Comparison of ENCODE assay signal across 1 cellular context in the genomic region with DNA sequence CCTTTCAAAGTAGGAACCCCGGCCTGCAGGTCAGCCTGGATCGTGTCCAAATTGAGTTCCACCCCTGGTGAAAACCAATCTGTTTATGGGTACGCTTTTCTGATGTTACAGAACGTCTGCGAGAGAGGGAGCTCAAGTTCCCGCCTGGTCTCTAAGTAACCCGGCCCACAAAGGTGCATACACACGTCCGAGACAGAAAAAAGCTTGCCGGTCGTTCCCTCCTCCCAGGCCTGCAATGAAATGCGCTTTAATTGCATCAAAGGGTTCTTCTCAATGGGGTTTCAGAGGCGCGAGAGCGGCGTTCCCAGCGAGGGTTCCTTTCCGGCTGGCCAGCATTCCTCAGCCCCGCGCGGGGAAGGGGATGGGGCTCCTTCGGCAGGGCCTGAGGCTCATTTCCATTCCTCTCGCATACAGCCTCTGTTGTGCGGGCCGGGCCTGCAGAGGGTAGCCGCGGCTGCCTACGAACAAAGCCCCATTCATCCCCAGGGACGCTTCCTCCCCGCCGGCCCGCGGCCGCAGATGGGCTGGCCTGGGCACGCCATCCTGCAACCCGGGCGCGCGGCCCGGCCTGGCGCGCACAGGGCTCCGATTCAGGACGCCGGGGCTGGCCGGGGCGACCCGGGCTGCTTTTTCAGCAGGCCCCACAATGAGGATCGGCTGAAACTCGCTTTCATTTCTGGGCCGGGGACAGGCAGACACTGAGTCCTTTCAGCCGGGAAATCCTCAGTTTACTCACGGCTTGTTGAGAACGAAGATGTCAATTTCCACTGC.
TF ChIP-seq lines count a peak whose summit lies in the region.

No MANE protein-coding gene starts in this region.

TF ChIP-seq in GM12878, 131 proteins besides CTCF, POLR2A, EP300 and RAD21 (continued from another document and continues in another):
- TF ChIP-seq ZBTB40 (IDR thresholded peaks at IDR 0.05; ENCODE audit: borderline replicate concordance) (no peak), SPI1 (IDR thresholded peaks at IDR 0.05; ENCODE audit: borderline replicate concordance, insufficient read depth, low read depth, low read length) (peak; percentile 24; the same call in 1 of the 2 replicates), NR2C1 (IDR thresholded peaks at IDR 0.05) (no peak), ZBED1 (IDR thresholded peaks at IDR 0.05; ENCODE audit: borderline replicate concordance) (no peak), TCF7 (IDR thresholded peaks at IDR 0.05; ENCODE audit: borderline replicate concordance) (no peak), MTA2 (IDR thresholded peaks at IDR 0.05; ENCODE audit: low read depth) (no peak), MTA3 (IDR thresholded peaks at IDR 0.05; ENCODE audit: borderline replicate concordance, low read length) (no peak), BCL11A (IDR thresholded peaks at IDR 0.05; ENCODE audit: low read depth, low read length) (no peak), IRF4 (IDR thresholded peaks at IDR 0.05; ENCODE audit: low read depth, low read length) (0 out of 2 replicates have a peak, but pooled peaks have one; percentile 6), STAT1 (conservative IDR thresholded peaks at IDR 0.05) (no peak), BACH1 (IDR thresholded peaks at IDR 0.05; ENCODE audit: borderline replicate concordance) (0 out of 2 replicates have a peak, but pooled peaks have one; percentile 44), CHD4 (IDR thresholded peaks at IDR 0.05) (no peak), TCF12 (IDR thresholded peaks at IDR 0.05; ENCODE audit: low read depth, low read length) (peak; percentile 38; the same call in 1 of the 2 replicates), TBL1XR1 (IDR thresholded peaks at IDR 0.05; ENCODE audit: low read depth, low read length) (no peak), YY1 (IDR thresholded peaks at IDR 0.05; ENCODE audit: low read depth, low read length) (no peak), CBFB (IDR thresholded peaks at IDR 0.05; ENCODE audit: low read depth) (0 out of 2 replicates have a peak, but pooled peaks have one; percentile 18), ZNF217 (IDR thresholded peaks at IDR 0.05) (no peak), CBX3 (IDR thresholded peaks at IDR 0.05; ENCODE audit: borderline replicate concordance, low read depth) (no peak), BRCA1 (IDR thresholded peaks at IDR 0.05; ENCODE audit: low read depth, low read length) (no peak), NFIC (IDR thresholded peaks at IDR 0.05; ENCODE audit: low read depth, low read length) (no peak), MYC (IDR thresholded peaks at IDR 0.05; ENCODE audit: insufficient read depth, insufficient read length, insufficient replicate concordance, low read length, severe bottlenecking) (no peak), PRDM15 (CRISPR knock-in tag; IDR thresholded peaks at IDR 0.05) (no peak), REST (IDR thresholded peaks at IDR 0.05; ENCODE audit: low read depth, low read length) (no peak), POLR2AphosphoS5 (IDR thresholded peaks at IDR 0.05; ENCODE audit: low read length) (no peak), MEF2B (IDR thresholded peaks at IDR 0.05; ENCODE audit: partially characterized antibody, poor library complexity, severe bottlenecking) (peak; percentile 84), PML (IDR thresholded peaks at IDR 0.05; ENCODE audit: low read length) (no peak), TAF1 (IDR thresholded peaks at IDR 0.05; ENCODE audit: borderline replicate concordance, low read depth, low read length) (no peak), MXI1 (IDR thresholded peaks at IDR 0.05; ENCODE audit: low read depth, low read length) (no peak), LARP7 (IDR thresholded peaks at IDR 0.05) (peak; percentile 63), DPF2 (IDR thresholded peaks at IDR 0.05) (peak; percentile 82), CEBPZ (IDR thresholded peaks at IDR 0.05; ENCODE audit: low read depth, low read length) (no peak), CEBPB (IDR thresholded peaks at IDR 0.05; ENCODE audit: borderline replicate concordance in 1 of 2, low read depth in 2 of 2, low read length in 2 of 2) (no peak), NRF1 (conservative IDR thresholded peaks at IDR 0.05; ENCODE audit: low read depth, low read length) (no peak)
- TF ChIP-seq, protein P1, sequence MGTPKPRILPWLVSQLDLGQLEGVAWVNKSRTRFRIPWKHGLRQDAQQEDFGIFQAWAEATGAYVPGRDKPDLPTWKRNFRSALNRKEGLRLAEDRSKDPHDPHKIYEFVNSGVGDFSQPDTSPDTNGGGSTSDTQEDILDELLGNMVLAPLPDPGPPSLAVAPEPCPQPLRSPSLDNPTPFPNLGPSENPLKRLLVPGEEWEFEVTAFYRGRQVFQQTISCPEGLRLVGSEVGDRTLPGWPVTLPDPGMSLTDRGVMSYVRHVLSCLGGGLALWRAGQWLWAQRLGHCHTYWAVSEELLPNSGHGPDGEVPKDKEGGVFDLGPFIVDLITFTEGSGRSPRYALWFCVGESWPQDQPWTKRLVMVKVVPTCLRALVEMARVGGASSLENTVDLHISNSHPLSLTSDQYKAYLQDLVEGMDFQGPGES (IDR thresholded peaks at IDR 0.05): no peak
- TF ChIP-seq, protein P2, sequence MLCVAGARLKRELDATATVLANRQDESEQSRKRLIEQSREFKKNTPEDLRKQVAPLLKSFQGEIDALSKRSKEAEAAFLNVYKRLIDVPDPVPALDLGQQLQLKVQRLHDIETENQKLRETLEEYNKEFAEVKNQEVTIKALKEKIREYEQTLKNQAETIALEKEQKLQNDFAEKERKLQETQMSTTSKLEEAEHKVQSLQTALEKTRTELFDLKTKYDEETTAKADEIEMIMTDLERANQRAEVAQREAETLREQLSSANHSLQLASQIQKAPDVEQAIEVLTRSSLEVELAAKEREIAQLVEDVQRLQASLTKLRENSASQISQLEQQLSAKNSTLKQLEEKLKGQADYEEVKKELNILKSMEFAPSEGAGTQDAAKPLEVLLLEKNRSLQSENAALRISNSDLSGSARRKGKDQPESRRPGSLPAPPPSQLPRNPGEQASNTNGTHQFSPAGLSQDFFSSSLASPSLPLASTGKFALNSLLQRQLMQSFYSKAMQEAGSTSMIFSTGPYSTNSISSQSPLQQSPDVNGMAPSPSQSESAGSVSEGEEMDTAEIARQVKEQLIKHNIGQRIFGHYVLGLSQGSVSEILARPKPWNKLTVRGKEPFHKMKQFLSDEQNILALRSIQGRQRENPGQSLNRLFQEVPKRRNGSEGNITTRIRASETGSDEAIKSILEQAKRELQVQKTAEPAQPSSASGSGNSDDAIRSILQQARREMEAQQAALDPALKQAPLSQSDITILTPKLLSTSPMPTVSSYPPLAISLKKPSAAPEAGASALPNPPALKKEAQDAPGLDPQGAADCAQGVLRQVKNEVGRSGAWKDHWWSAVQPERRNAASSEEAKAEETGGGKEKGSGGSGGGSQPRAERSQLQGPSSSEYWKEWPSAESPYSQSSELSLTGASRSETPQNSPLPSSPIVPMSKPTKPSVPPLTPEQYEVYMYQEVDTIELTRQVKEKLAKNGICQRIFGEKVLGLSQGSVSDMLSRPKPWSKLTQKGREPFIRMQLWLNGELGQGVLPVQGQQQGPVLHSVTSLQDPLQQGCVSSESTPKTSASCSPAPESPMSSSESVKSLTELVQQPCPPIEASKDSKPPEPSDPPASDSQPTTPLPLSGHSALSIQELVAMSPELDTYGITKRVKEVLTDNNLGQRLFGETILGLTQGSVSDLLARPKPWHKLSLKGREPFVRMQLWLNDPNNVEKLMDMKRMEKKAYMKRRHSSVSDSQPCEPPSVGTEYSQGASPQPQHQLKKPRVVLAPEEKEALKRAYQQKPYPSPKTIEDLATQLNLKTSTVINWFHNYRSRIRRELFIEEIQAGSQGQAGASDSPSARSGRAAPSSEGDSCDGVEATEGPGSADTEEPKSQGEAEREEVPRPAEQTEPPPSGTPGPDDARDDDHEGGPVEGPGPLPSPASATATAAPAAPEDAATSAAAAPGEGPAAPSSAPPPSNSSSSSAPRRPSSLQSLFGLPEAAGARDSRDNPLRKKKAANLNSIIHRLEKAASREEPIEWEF (IDR thresholded peaks at IDR 0.05; ENCODE audit: insufficient replicate concordance, low read depth, low read length): no peak
